Comparison of ENCODE assay signal across 31 cellular contexts in the genomic region with DNA sequence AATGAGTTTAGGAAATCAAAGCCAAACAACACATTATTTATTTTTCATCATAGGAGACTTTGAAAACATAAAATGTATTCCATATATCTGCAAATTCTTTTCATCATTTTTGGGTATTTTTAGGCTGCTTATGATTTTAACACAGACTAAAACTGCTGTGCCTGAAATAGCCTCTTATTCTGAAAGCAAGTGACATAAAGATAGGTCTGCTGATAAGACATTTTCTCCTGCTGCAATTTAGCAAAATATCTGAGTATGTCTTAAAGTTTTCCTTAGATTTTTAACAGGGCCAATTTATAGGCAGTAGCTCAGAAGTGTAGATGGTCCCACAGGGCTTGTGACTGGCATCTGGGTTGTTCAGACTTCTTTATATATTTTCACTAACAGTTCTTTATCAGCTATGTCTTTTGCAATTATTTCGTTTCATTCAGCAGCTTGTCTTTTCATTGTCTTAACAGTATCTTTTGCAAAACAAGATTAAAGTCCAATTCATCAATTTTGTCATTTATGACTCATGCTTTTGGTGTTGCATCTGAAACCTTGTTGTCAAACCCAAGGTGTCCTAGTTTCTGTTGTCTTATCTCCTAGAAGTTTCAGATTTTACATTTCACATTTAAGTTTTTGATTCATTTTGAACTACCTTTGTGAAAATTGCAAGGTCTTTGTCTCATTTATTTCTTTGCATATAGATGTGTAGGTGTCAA. TPM values are rescaled to one million over a fixed set of nuclear protein-coding genes. Genes with fewer than 3 reads are reported as not detected.
DNase-seq lines count a peak whose midpoint lies in the region; ATAC-seq and TF ChIP-seq lines count a peak whose summit lies in the region.
"Had no signal": no experiment of that assay in that cellular context is flagged by ENCODE, and none has a peak within 500 bp of the region (broad histone marks: within the 10 kb centered on the region; RNA-seq: fewer than 3 reads in every experiment).

No MANE protein-coding gene starts in this region.

- H3K27ac ChIP-seq in esophagus muscularis mucosa (replicated peaks in 1 of 4): no peak overlapping the region
- H3K27ac ChIP-seq: brain microvascular endothelial cell, epithelial cell of prostate, lower lobe of right lung, RWPE1, SK-N-MC, thyroid gland had no signal

- TF ChIP-seq POLR2A in esophagus muscularis mucosa (IDR thresholded peaks at IDR 0.05; ENCODE audit: low read depth): no peak

- WGBS in esophagus muscularis mucosa: 53% methylated on average over 1 of the region's 1 CpG

- peaks cover 17 to 25% (median 20%) of the 10 kb centered on the region in 4 donors for H3K4me1 ChIP-seq in esophagus muscularis mucosa

- no peak overlapping the region for H3K4me3 ChIP-seq in esophagus muscularis mucosa
- H3K4me3 ChIP-seq: lower lobe of right lung, mucosa of descending colon, SK-N-MC, thyroid gland had no signal

- peaks cover 10% of the 10 kb centered on the region for H3K36me3 Mint-ChIP-seq in activated naive CD4-positive, alpha-beta T cell treated with anti-CD3 and anti-CD28 coated beads, Interleukin-2, amount 50 U/mL, for 24 hours
- peaks cover 16% of the 10 kb centered on the region for H3K36me3 Mint-ChIP-seq in activated naive CD4-positive, alpha-beta T cell treated with anti-CD3 and anti-CD28 coated beads for 36 hours (ENCODE audit: low read depth)
- no peaks in the 10 kb centered on the region for H3K36me3 Mint-ChIP-seq in IgD-negative memory B cell

- peaks cover 58% of the 10 kb centered on the region for H3K4me1 Mint-ChIP-seq in activated naive CD4-positive, alpha-beta T cell treated with anti-CD3 and anti-CD28 coated beads, Interleukin-2, amount 50 U/mL, for 24 hours
- peaks cover 50% of the 10 kb centered on the region for H3K4me1 Mint-ChIP-seq in activated naive CD4-positive, alpha-beta T cell treated with anti-CD3 and anti-CD28 coated beads for 36 hours (ENCODE audit: low read depth)
- H3K4me1 Mint-ChIP-seq in IgD-negative memory B cell: peaks cover 33 to 49% (median 40%) of the 10 kb centered on the region in 3 donors

- DNase-seq in activated naive CD4-positive, alpha-beta T cell treated with anti-CD3 and anti-CD28 coated beads for 36 hours: no peak
- DNase-seq in amniotic epithelial cell (ENCODE audit: low read depth) (peak; percentile 58), superior temporal gyrus (ENCODE audit: extremely low spot score) (peak; percentile 29), globus pallidus (ENCODE audit: low spot score) (no peak), Right ventricle myocardium superior (no peak), esophagus muscularis mucosa (ENCODE audit: extremely low spot score) (no peak)
- DNase-seq: activated CD4-positive, alpha-beta T cell treated with anti-CD3 and anti-CD28 coated beads for 1 hour; activated gamma-delta T cell treated with Interleukin-2 at 50 U/mL for 16 hours; activated T-cell treated with anti-CD3 and anti-CD28 coated beads, Interleukin-2, amount 50 U/mL, for 1 hour; brain microvascular endothelial cell; DMS79 treated with DMSO at 0.1 percent for 48 hours; GOT3; lower lobe of right lung; mucosa of descending colon; NCI-H2029; NCI-H2227 treated with DMSO at 0.1 percent for 48 hours; thyroid gland had no signal

- H3K27me3 Mint-ChIP-seq in activated naive CD4-positive, alpha-beta T cell treated with anti-CD3 and anti-CD28 coated beads, Interleukin-2, amount 50 U/mL, for 24 hours: no peaks in the 10 kb centered on the region
- no peaks in the 10 kb centered on the region for H3K27me3 Mint-ChIP-seq in activated naive CD4-positive, alpha-beta T cell treated with anti-CD3 and anti-CD28 coated beads for 36 hours (ENCODE audit: low read depth)
- no peaks in the 10 kb centered on the region for H3K27me3 Mint-ChIP-seq in IgD-negative memory B cell

- TF ChIP-seq CTCF in esophagus muscularis mucosa (IDR thresholded peaks at IDR 0.05): no peak

- no peaks in the 10 kb centered on the region for H3K36me3 ChIP-seq in esophagus muscularis mucosa
- H3K36me3 ChIP-seq: brain microvascular endothelial cell, lower lobe of right lung, thyroid gland had no signal

- peak overlapping the region; percentile 19 for H3K4me3 Mint-ChIP-seq in activated naive CD4-positive, alpha-beta T cell treated with anti-CD3 and anti-CD28 coated beads, Interleukin-2, amount 50 U/mL, for 24 hours
- H3K4me3 Mint-ChIP-seq in activated naive CD4-positive, alpha-beta T cell treated with anti-CD3 and anti-CD28 coated beads for 36 hours: no peak overlapping the region
- peak overlapping the region in 1 of 4 donors; percentile 86 for H3K4me3 Mint-ChIP-seq in IgD-negative memory B cell
- H3K4me3 Mint-ChIP-seq: stimulated activated naive CD8-positive, alpha-beta T cell treated with anti-CD3 and anti-CD28 coated beads, Interleukin-15, Interleukin-2, amounts not matched to agents 100 ng/mL and 50 ng/mL, for 24 hours had no signal

- no peaks in the 10 kb centered on the region for H3K9me3 ChIP-seq in esophagus muscularis mucosa
- H3K9me3 ChIP-seq: lower lobe of right lung, mucosa of descending colon, thyroid gland had no signal

- H3K27ac Mint-ChIP-seq in activated naive CD4-positive, alpha-beta T cell treated with anti-CD3 and anti-CD28 coated beads, Interleukin-2, amount 50 U/mL, for 24 hours: no peak overlapping the region
- no peak overlapping the region for H3K27ac Mint-ChIP-seq in activated naive CD4-positive, alpha-beta T cell treated with anti-CD3 and anti-CD28 coated beads for 36 hours
- H3K27ac Mint-ChIP-seq in IgD-negative memory B cell: peak overlapping the region; percentile 74 to 94 (median 87)
- H3K27ac Mint-ChIP-seq: stimulated activated naive CD8-positive, alpha-beta T cell treated with anti-CD3 and anti-CD28 coated beads, Interleukin-15, Interleukin-2, amounts not matched to agents 100 ng/mL and 50 ng/mL, for 24 hours; T-helper 1 cell treated with Interleukin-12 subunit alpha and Interleukin-12 subunit beta and Interleukin-4 antibody, amounts not matched to agents 30 μg/mL and 1 μg/mL, for 36 hours had no signal

- no peaks in the 10 kb centered on the region for H3K9me3 Mint-ChIP-seq in activated naive CD4-positive, alpha-beta T cell treated with anti-CD3 and anti-CD28 coated beads, Interleukin-2, amount 50 U/mL, for 24 hours
- H3K9me3 Mint-ChIP-seq in activated naive CD4-positive, alpha-beta T cell treated with anti-CD3 and anti-CD28 coated beads for 36 hours: no peaks in the 10 kb centered on the region
- H3K9me3 Mint-ChIP-seq in IgD-negative memory B cell: no peaks in the 10 kb centered on the region
- H3K9me3 Mint-ChIP-seq: nephron; stimulated activated naive CD8-positive, alpha-beta T cell treated with anti-CD3 and anti-CD28 coated beads, Interleukin-15, Interleukin-2, amounts not matched to agents 100 ng/mL and 50 ng/mL, for 24 hours had no signal

- H3K27me3 ChIP-seq in esophagus muscularis mucosa: no peaks in the 10 kb centered on the region
- H3K27me3 ChIP-seq: brain microvascular endothelial cell, thyroid gland had no signal

- CTCF ChIA-PET in activated naive CD4-positive, alpha-beta T cell treated with anti-CD3 and anti-CD28 coated beads for 36 hours (lab: Charles Lee): no interaction called here

- ATAC-seq in Right ventricle myocardium superior (ENCODE audit: poor library complexity): no peak
- ATAC-seq: lower lobe of right lung, mucosa of descending colon had no signal

- intact Hi-C loops in activated naive CD4-positive, alpha-beta T cell treated with anti-CD3 and anti-CD28 coated beads for 36 hours (cut with micrococcal nuclease): loop anchor here (2.0 to 5.0 kb wide), 2 partner anchors 274 to 646 kb away; partner anchors contain the start of genes CNST and TFB2M
- intact Hi-C loops in Right ventricle myocardium superior (cut with DNase I): no loop called here
- intact Hi-C loops in esophagus muscularis mucosa (cut with DNase I): no loop called here

- TF ChIP-seq EP300 in esophagus muscularis mucosa (IDR thresholded peaks at IDR 0.05): no peak

RNA-seq across cellular contexts. Expression of gene ZNF124, which starts 41.2 kb away (rescaled TPM):
- 10 to 100 TPM; 10.6 to 11.8 TPM for total RNA-seq in activated naive CD4-positive, alpha-beta T cell treated with anti-CD3 and anti-CD28 coated beads for 36 hours
- 4.2 TPM for polyA plus RNA-seq in IgD-negative memory B cell
- total RNA-seq in Right ventricle myocardium superior (6.7 TPM), esophagus muscularis mucosa (10 to 100 TPM; 21.6 to 62.7 (median 43.3) TPM)

RNA-seq across cellular contexts. Expression of gene VN1R5, which starts 42.8 kb away (rescaled TPM):
- not detected for total RNA-seq in activated naive CD4-positive, alpha-beta T cell treated with anti-CD3 and anti-CD28 coated beads for 36 hours
- polyA plus RNA-seq in IgD-negative memory B cell: not detected
- total RNA-seq in Right ventricle myocardium superior: not detected
- total RNA-seq in esophagus muscularis mucosa: not detected
- total RNA-seq: chondrocyte, kidney epithelial cell, lower lobe of right lung, mucosa of descending colon, osteoblast, skeletal muscle tissue, thyroid gland had no signal
- polyA plus RNA-seq: adipose tissue, BJ had no signal

Comparison
In these comparisons a context has a peak if more than half of its experiments do, and no peak if none do; other contexts are left out.
1. H3K27ac Mint-ChIP-seq: peak in IgD-negative memory B cell (3 of 3); none in activated naive CD4-positive, alpha-beta T cell treated with anti-CD3 and anti-CD28 coated beads, Interleukin-2, amount 50 U/mL, for 24 hours (single experiment) and activated naive CD4-positive, alpha-beta T cell treated with anti-CD3 and anti-CD28 coated beads for 36 hours (single experiment).
2. DNase-seq: peak in amniotic epithelial cell (single experiment) and superior temporal gyrus (single experiment); none in activated naive CD4-positive, alpha-beta T cell treated with anti-CD3 and anti-CD28 coated beads for 36 hours (single experiment), globus pallidus (single experiment), Right ventricle myocardium superior (single experiment) and esophagus muscularis mucosa (single experiment).